ENCODE assay signal across 11 cellular contexts in the genomic region with DNA sequence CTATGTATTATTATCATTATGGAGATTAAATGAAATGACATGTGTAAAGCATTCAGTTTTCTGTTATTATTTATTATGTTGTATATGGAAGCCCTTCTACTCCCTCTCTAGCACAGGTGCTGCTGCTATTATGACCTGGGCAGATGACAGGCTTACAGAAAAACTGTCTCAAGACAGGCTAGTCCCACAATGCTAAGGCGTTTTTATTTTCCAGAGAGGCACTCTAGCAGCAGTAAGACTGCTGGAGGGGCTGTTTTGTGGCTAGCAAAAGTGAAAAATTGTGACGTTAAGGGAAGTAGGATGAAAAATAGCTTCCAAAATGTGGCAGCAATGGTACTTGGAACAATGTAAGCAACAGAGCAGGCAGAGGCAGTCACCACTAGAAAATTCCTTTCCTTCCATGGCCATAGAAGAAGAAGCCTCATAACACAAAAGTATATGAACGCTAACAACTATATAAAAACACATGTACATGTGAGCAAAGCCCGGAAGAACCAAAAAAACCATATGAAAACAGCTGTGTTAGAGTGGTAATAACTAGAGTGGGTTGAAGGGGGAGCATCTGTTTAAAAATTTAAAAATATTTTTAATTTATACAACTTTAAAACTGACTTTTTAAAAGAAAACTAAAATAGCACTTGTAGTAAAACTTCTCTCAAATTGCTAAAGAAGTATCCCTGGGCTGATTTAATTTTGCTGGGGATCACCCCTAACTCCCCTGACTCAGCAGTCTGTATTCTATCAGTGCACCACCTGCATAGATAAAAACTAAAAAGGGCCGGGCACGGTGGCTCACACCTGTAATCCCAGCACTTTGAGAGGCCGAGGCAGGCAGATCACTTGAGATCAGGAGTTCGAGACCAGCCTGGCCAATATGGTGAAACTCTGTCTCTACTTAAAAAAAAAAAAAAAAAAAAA. TPM values are rescaled to one million over a fixed set of nuclear protein-coding genes. Genes with fewer than 3 reads are reported as not detected.
DNase-seq lines count a peak whose midpoint lies in the region; ATAC-seq, FAIRE-seq and TF ChIP-seq lines count a peak whose summit lies in the region.
"Had no signal": no experiment of that assay in that cellular context is flagged by ENCODE, and none has a peak within 500 bp of the region (broad histone marks: within the 10 kb centered on the region; RNA-seq: fewer than 3 reads in every experiment).

No MANE protein-coding gene starts in this region.

- peak overlapping the region; percentile 25 for H3K4me2 ChIP-seq in fibroblast of lung (ENCODE audit: extremely low read depth, insufficient read depth, low read length)

- H3K9ac ChIP-seq in fibroblast of lung (ENCODE audit: insufficient read depth, low read length) = no peak overlapping the region
- H3K9ac ChIP-seq in rectal smooth muscle tissue (ENCODE audit: low read length) = no peak overlapping the region

- H3K4me1 ChIP-seq in fibroblast of lung (ENCODE audit: control insufficient read depth, extremely low read depth, insufficient read depth, low read length) = peaks cover 8% of the 10 kb centered on the region
- peaks cover 21% of the 10 kb centered on the region for H3K4me1 ChIP-seq in rectal smooth muscle tissue (ENCODE audit: control insufficient read depth, insufficient read depth, low read length)

- peaks cover 3% of the 10 kb centered on the region for H4K20me1 ChIP-seq in fibroblast of lung (ENCODE audit: control insufficient read depth, extremely low read depth, insufficient read depth, low read length)

- peak; percentile 66 for FAIRE-seq in GM19239 (lab: Jason Lieb, UNC)
- FAIRE-seq: RCC 7860 had no signal

- H3K36me3 ChIP-seq in fibroblast of lung (ENCODE audit: control insufficient read depth, insufficient read depth, low read length) = peaks cover 1% of the 10 kb centered on the region
- H3K36me3 ChIP-seq in rectal smooth muscle tissue (ENCODE audit: control insufficient read depth, insufficient read depth, low read length) = no peaks in the 10 kb centered on the region

- no peaks in the 10 kb centered on the region for H3K27me3 Mint-ChIP-seq in type B pancreatic cell
- H3K27me3 Mint-ChIP-seq: brain had no signal

- H3K27ac ChIP-seq in fibroblast of lung (ENCODE audit: insufficient read depth, low read length) (no peak overlapping the region), rectal smooth muscle tissue (ENCODE audit: low read depth, low read length) (peak overlapping the region; percentile 91)

- H3K9me3 ChIP-seq in fibroblast of lung (ENCODE audit: control insufficient read depth, insufficient read depth, low read depth, low read length) = no peaks in the 10 kb centered on the region

- H3K4me1 Mint-ChIP-seq in type B pancreatic cell (ENCODE audit: unreplicated experiment) = peaks cover 24% of the 10 kb centered on the region

- H3K36me3 Mint-ChIP-seq in type B pancreatic cell = peaks cover 7% of the 10 kb centered on the region
- H3K36me3 Mint-ChIP-seq: brain had no signal

- peaks cover 28% of the 10 kb centered on the region for H3K79me2 ChIP-seq in fibroblast of lung (ENCODE audit: control insufficient read depth, insufficient read depth, low read length)

- DNase-seq in GM19239 (ENCODE audit: insufficient read length, low spot score) (no peak), RPMI8226 (peak; percentile 48), fibroblast of lung (ENCODE audit: low read depth in 2 of 2) (peak; percentile 14 to 17), type B pancreatic cell (ENCODE audit: extremely low spot score, unreplicated experiment) (no peak), cerebellum (ENCODE audit: low spot score) (no peak)
- no peak for DNase-seq in stimulated activated CD8-positive, alpha-beta memory T cell treated with anti-CD3 and anti-CD28 coated beads, Interleukin-4, amount 100 ng/mL, for 48 hours
- DNase-seq: activated CD4-positive, alpha-beta T cell treated with anti-CD3 and anti-CD28 coated beads, Interleukin-2, amount 50 U/mL, for 1 hour had no signal

- H3K27me3 ChIP-seq in fibroblast of lung (ENCODE audit: control insufficient read depth, insufficient read depth, low read length) (no peaks in the 10 kb centered on the region), rectal smooth muscle tissue (ENCODE audit: control insufficient read depth, insufficient read depth, low read length) (no peaks in the 10 kb centered on the region)

- H3K27ac Mint-ChIP-seq in type B pancreatic cell = no peak overlapping the region

- no peak for ATAC-seq in GM21423 (IDR thresholded peaks at IDR 0.05; ENCODE audit: unreplicated experiment)

- no peak overlapping the region for H3K4me3 Mint-ChIP-seq in type B pancreatic cell
- H3K4me3 Mint-ChIP-seq: brain had no signal

- no peak overlapping the region for H3K4me3 ChIP-seq in fibroblast of lung (replicated peaks in 1 of 4; ENCODE audit: control extremely low read depth in 1 of 4, insufficient read depth in 1 of 4, low read depth in 3 of 4, low read length in 4 of 4)
- H3K4me3 ChIP-seq in rectal smooth muscle tissue (ENCODE audit: low read length) = peak overlapping the region; percentile 32

- TF ChIP-seq CTCF in fibroblast of lung (conservative IDR thresholded peaks at IDR 0.05 in 1 of 2, IDR thresholded peaks at IDR 0.05 in 1 of 2; ENCODE audit: low read depth in 1 of 2, low read length in 2 of 2) (no peak), type B pancreatic cell (conservative IDR thresholded peaks at IDR 0.05) (no peak)

- no peak overlapping the region for H2AFZ ChIP-seq in fibroblast of lung (ENCODE audit: low read length)

- H3K9me3 Mint-ChIP-seq in type B pancreatic cell = no peaks in the 10 kb centered on the region
- H3K9me3 Mint-ChIP-seq: brain had no signal

RNA-seq across cellular contexts. Expression of a gene that starts 30.7 kb away (rescaled TPM):
- total RNA-seq in fibroblast of lung (65.2 and 82.4 TPM in 2 replicates), type B pancreatic cell (ENCODE audit: low replicate concordance) (81.8 and 88.8 TPM in 2 replicates), cerebellum (62.7 TPM)
- polyA plus RNA-seq in fibroblast of lung = 95.7 and 99.0 TPM in 2 replicates
- 50.8 and 51.3 TPM in 2 replicates for polyA plus RNA-seq in fibroblast of lung (2012)
- 235 and 332 TPM in 2 replicates for polyA minus RNA-seq in fibroblast of lung (ENCODE audit: low replicate concordance)

Comparison
In these comparisons a context has a peak if more than half of its experiments do, and no peak if none do; other contexts are left out.
1. DNase-seq: peak in RPMI8226 (single experiment) and fibroblast of lung (2 of 2); none in GM19239 (single experiment), type B pancreatic cell (single experiment), cerebellum (single experiment) and stimulated activated CD8-positive, alpha-beta memory T cell treated with anti-CD3 and anti-CD28 coated beads, Interleukin-4, amount 100 ng/mL, for 48 hours (single experiment).